ENCODE assay signal across 8 cellular contexts in genomic region chr7:105876091-105876963, GRCh38. TPM values are rescaled to one million over a fixed set of nuclear protein-coding genes. Genes with fewer than 3 reads are reported as not detected.
A peak's percentile ranks its signal among the peaks of the same experiment; 100 is the strongest.
DNase-seq lines count a peak whose midpoint lies in the region; ATAC-seq and TF ChIP-seq lines count a peak whose summit lies in the region.

Gene ATXN7L1, minus strand, starts transcription at chr7:105876599. Its CDS starts 41 bp downstream, at chr7:105876558.

- H4K8ac ChIP-seq in IMR-90 (ENCODE audit: low read depth in 2 of 2, low read length in 2 of 2) = peak within 1 kb of the TSS; percentile 38 to 99

- ATAC-seq in GM21360 (IDR thresholded peaks at IDR 0.05; ENCODE audit: unreplicated experiment) = peak; percentile 88
- peak; percentile 97 for ATAC-seq in IMR-90 (ENCODE audit: low read depth)

- H3K36me3 ChIP-seq in IMR-90 (ENCODE audit: control insufficient read depth, insufficient read depth, low read length) = peaks cover 2% of the 10 kb centered on the region; the same call in 1 of the 2 replicates
- no peaks in the 10 kb centered on the region for H3K36me3 ChIP-seq in OCI-LY3 (replicated peaks; ENCODE audit: low read depth, low read length)

- H4K91ac ChIP-seq in IMR-90 (ENCODE audit: insufficient read depth, low read depth, low read length) = peak within 1 kb of the TSS; percentile 90

- TF ChIP-seq RAD21 in IMR-90 (IDR thresholded peaks at IDR 0.05; ENCODE audit: low read length) = peak; percentile 49

- peak within 1 kb of the TSS; percentile 96 for H3K18ac ChIP-seq in IMR-90 (ENCODE audit: low read depth, low read length)

- no peak within 1 kb of the TSS for H2AK5ac ChIP-seq in IMR-90 (ENCODE audit: low read depth, low read length)

- no TSS peak for BruUV-seq in IMR-90 (replicated peaks; lab: Mats Ljungman, UMichigan)

- TF ChIP-seq POLR2A in IMR-90 (IDR thresholded peaks at IDR 0.05; ENCODE audit: low read depth, low read length) = peak; percentile 87

- POLR2A ChIA-PET in IMR-90 (lab: Charles Lee; ENCODE audit: unreplicated experiment) = no interaction called here

- H3K4me3 ChIP-seq in IMR-90 (ENCODE audit: insufficient read depth, low read depth, low read length) = peak within 1 kb of the TSS; percentile 82
- peak within 1 kb of the TSS; percentile 96 for H3K4me3 ChIP-seq in OCI-LY3 (ENCODE audit: low read length)

- H3K4me1 ChIP-seq in IMR-90 (ENCODE audit: control insufficient read depth, insufficient read depth, low read length) (peaks cover 9% of the 10 kb centered on the region; the same call in 1 of the 2 replicates), OCI-LY3 (ENCODE audit: low read length) (peaks cover 24% of the 10 kb centered on the region)

- H2BK5ac ChIP-seq in IMR-90 (ENCODE audit: low read depth, low read length, poor library complexity, severe bottlenecking) = peak within 1 kb of the TSS; percentile 85

- H3K14ac ChIP-seq in IMR-90 (replicated peaks; ENCODE audit: low read depth, low read length) = peak within 1 kb of the TSS; percentile 100

- H3K4ac ChIP-seq in IMR-90 (ENCODE audit: low read depth, low read length) = peak within 1 kb of the TSS; percentile 95

- H3K27me3 ChIP-seq in IMR-90 (ENCODE audit: control insufficient read depth, insufficient read depth, low read length) = no peaks in the 10 kb centered on the region
- H3K27me3 ChIP-seq in OCI-LY3 (ENCODE audit: low read depth, low read length) = peaks cover 51% of the 10 kb centered on the region

- H4K20me1 ChIP-seq in IMR-90 (ENCODE audit: insufficient read depth, low read length) = peaks cover 14% of the 10 kb centered on the region
- H4K20me1 ChIP-seq in OCI-LY3 (ENCODE audit: insufficient read depth, low read length) = no peaks in the 10 kb centered on the region

- H2AFZ ChIP-seq in IMR-90 (replicated peaks; ENCODE audit: low read length, poor library complexity) = peak within 1 kb of the TSS; percentile 95
- H2AFZ ChIP-seq in OCI-LY3 (ENCODE audit: low read depth, low read length) = peak within 1 kb of the TSS; percentile 99

- H3K27ac ChIP-seq in IMR-90 (ENCODE audit: insufficient read depth, low read length) = peak within 1 kb of the TSS; percentile 91
- H3K27ac ChIP-seq in OCI-LY3 (ENCODE audit: low read length) = no peak within 1 kb of the TSS

- intact Hi-C loops in IMR-90 (cut with micrococcal nuclease) = loop anchor here (1.0 to 10.0 kb wide), 7 partner anchors 44 to 278 kb away; no protein-coding TSS in a partner anchor

- CTCF ChIA-PET in IMR-90 (lab: Yijun Ruan, JAX) = interaction anchor here (0.6 to 0.8 kb wide), 2 partner anchors 46 to 228 kb away, joined by 3 to 4 read pairs; no protein-coding TSS in a partner anchor

- no peaks in the 10 kb centered on the region for H3K9me3 ChIP-seq in IMR-90 (ENCODE audit: control insufficient read depth, insufficient read depth, low read length)
- H3K9me3 ChIP-seq in OCI-LY3 (ENCODE audit: insufficient read depth, low read length) = no peaks in the 10 kb centered on the region

- H3K9me1 ChIP-seq in IMR-90 (ENCODE audit: insufficient read depth, low read length) = peaks cover 12% of the 10 kb centered on the region

- peaks cover 20 to 53% of the 10 kb centered on the region in 2 experiments for H3K79me1 ChIP-seq in IMR-90 (ENCODE audit: low read depth in 1 of 2, low read length in 2 of 2)

- peak within 1 kb of the TSS; percentile 95 for H2BK20ac ChIP-seq in IMR-90 (ENCODE audit: low read depth, low read length)

- 0% methylated on average over 27 of the region's 77 CpGs; no CpG with 5 or more reads in 1 of the 2 experiments for WGBS in IMR-90 (ENCODE audit: extremely low coverage in 2 of 2, insufficient read length in 1 of 2), 2 experiments

- peak within 1 kb of the TSS; percentile 93 for H2BK120ac ChIP-seq in IMR-90 (ENCODE audit: low read depth, low read length)

- H3K4me2 ChIP-seq in IMR-90 (ENCODE audit: low read depth, low read length) (peak within 1 kb of the TSS; percentile 93), OCI-LY3 (ENCODE audit: low read length) (peak within 1 kb of the TSS; percentile 100)

- H3K79me2 ChIP-seq in OCI-LY3 (ENCODE audit: low read length) = no peaks in the 10 kb centered on the region

- DNase-seq in C1 segment of cervical spinal cord (lab: John Stamatoyannopoulos, UW) (peak; percentile 61 to 98 (median 88)), IMR-90 (peak; percentile 98), epidermal melanocyte (ENCODE audit: insufficient read length, low spot score) (peak; percentile 71), midbrain (lab: John Stamatoyannopoulos, UW) (peak; percentile 95)
- DNase-seq in activated CD8-positive, alpha-beta memory T cell treated with anti-CD3 and anti-CD28 coated beads, Interleukin-2, amount 50 U/mL, for 48 hours = peak; percentile 94
- peak; percentile 76 to 81 for DNase-seq in stimulated activated CD8-positive, alpha-beta memory T cell treated with anti-CD3 and anti-CD28 coated beads, Interleukin-15, amount 100 ng/mL, for 4 hours (ENCODE audit: low read depth in 2 of 2)

- dilution Hi-C loops in IMR-90 (cut with HindIII; ENCODE audit: low sequenced_read_pairs, unreplicated experiment) = no loop called here

- peak within 1 kb of the TSS; percentile 99 for H3K23ac ChIP-seq in IMR-90 (ENCODE audit: low read depth, low read length)

- TF ChIP-seq CTCF in IMR-90 (conservative IDR thresholded peaks at IDR 0.05; ENCODE audit: low read depth, low read length) = peak; percentile 72
- TF ChIP-seq CTCF in OCI-LY3 (IDR thresholded peaks at IDR 0.05; ENCODE audit: low read depth, low read length) = no peak; the same call in 1 of the 2 replicates

- in situ Hi-C loops in IMR-90 (cut with MboI; ENCODE audit: low sequenced_read_pairs) = loop anchor here (10.0 kb wide), 1 partner anchor 112 kb away; no protein-coding TSS in a partner anchor

- H4K5ac ChIP-seq in IMR-90 (ENCODE audit: low read depth, low read length) = peak within 1 kb of the TSS; percentile 85

- H2AK9ac ChIP-seq in IMR-90 (replicated peaks; ENCODE audit: low read depth, low read length, poor library complexity) = peak within 1 kb of the TSS; percentile 94

- H2BK15ac ChIP-seq in IMR-90 (ENCODE audit: low read depth, low read length) = peak within 1 kb of the TSS; percentile 92; the same call in 1 of the 3 replicates

- peak within 1 kb of the TSS; percentile 99 for H3K56ac ChIP-seq in IMR-90 (ENCODE audit: extremely low read depth, insufficient read depth, low read length)

- peak within 1 kb of the TSS; percentile 98 for H3K9ac ChIP-seq in IMR-90 (ENCODE audit: low read depth, low read length)
- peak within 1 kb of the TSS; percentile 64 for H3K9ac ChIP-seq in OCI-LY3 (ENCODE audit: low read length)

TF ChIP-seq in IMR-90, 13 proteins besides CTCF, POLR2A, EP300 and RAD21:
- no peak for TF ChIP-seq RCOR1 (IDR thresholded peaks at IDR 0.05; ENCODE audit: insufficient replicate concordance, low read length)
- TF ChIP-seq BHLHE40 (IDR thresholded peaks at IDR 0.05; ENCODE audit: low read depth, low read length) = peak; percentile 54; the same call in 1 of the 2 replicates
- TF ChIP-seq MXI1 (IDR thresholded peaks at IDR 0.05; ENCODE audit: borderline replicate concordance, low read depth, low read length) = peak; percentile 74; the same call in 1 of the 2 replicates
- TF ChIP-seq MAZ (IDR thresholded peaks at IDR 0.05; ENCODE audit: borderline replicate concordance, low read depth, low read length) = peak; percentile 96
- peak; percentile 35; the same call in 1 of the 2 replicates for TF ChIP-seq SMC3 (IDR thresholded peaks at IDR 0.05; ENCODE audit: low read depth, low read length)

RNA-seq across cellular contexts. Expression of gene ATXN7L1, which starts in this region (rescaled TPM):
- total RNA-seq in IMR-90 (2012; rRNA removed) = 4.3 and 4.7 TPM in 2 replicates
- 3.2 and 3.5 TPM in 2 replicates for polyA plus RNA-seq in IMR-90 (2012; rRNA removed)
- 1.3 and 1.8 TPM in 2 replicates for polyA plus RNA-seq in IMR-90 (2012; cell fraction: cytosol; rRNA removed)
- 3.4 and 6.4 TPM in 2 replicates for polyA plus RNA-seq in IMR-90 (2012; cell fraction: nucleus; rRNA removed; ENCODE audit: low replicate concordance)
